13 cellular contexts compared by ENCODE assay signal in genomic region chr7:45035909-45036308, GRCh38. TPM values are rescaled to one million over a fixed set of nuclear protein-coding genes. Genes with fewer than 3 reads are reported as not detected.
DNase-seq lines count a peak whose midpoint lies in the region; ATAC-seq, FAIRE-seq and TF ChIP-seq lines count a peak whose summit lies in the region.
"Had no signal": no experiment of that assay in that cellular context is flagged by ENCODE, and none has a peak within 500 bp of the region (broad histone marks: within the 10 kb centered on the region; RNA-seq: fewer than 3 reads in every experiment).

No MANE protein-coding gene starts in this region.

- no peak for FAIRE-seq in HepG2 (lab: Jason Lieb, UNC)
- FAIRE-seq: colon, pancreas had no signal

- peaks cover 70% of the 10 kb centered on the region for H3K4me1 ChIP-seq in HepG2 (ENCODE audit: insufficient read depth, low read length)
- peaks cover 0 to 28% (median 12%) of the 10 kb centered on the region in 4 donors for H3K4me1 ChIP-seq in right lobe of liver
- H3K4me1 ChIP-seq in esophagus (ENCODE audit: control insufficient read depth in 2 of 2, insufficient read depth in 2 of 2, low read length in 1 of 2) = peaks cover 2 to 20% of the 10 kb centered on the region in 2 donors
- H3K4me1 ChIP-seq: pancreas had no signal

- peaks cover 18% of the 10 kb centered on the region for H3K4me1 Mint-ChIP-seq in type B pancreatic cell (ENCODE audit: unreplicated experiment)

- TF ChIP-seq EP300 in HepG2 (IDR thresholded peaks at IDR 0.05; ENCODE audit: low read depth in 2 of 2, low read length in 2 of 2) (no peak), HepG2 (CRISPR knock-in tag; IDR thresholded peaks at IDR 0.05; ENCODE audit: borderline replicate concordance) (no peak)

- TF ChIP-seq POLR2A in HepG2 (IDR thresholded peaks at IDR 0.05; ENCODE audit: insufficient read depth in 1 of 2, low read depth in 2 of 2, low read length in 2 of 2) = no peak
- no peak for TF ChIP-seq POLR2A in right lobe of liver (IDR thresholded peaks at IDR 0.05)

- no peaks in the 10 kb centered on the region for H3K27me3 ChIP-seq in HepG2 (ENCODE audit: control insufficient read depth in 1 of 2, insufficient read depth in 2 of 2, low read length in 2 of 2)
- no peaks in the 10 kb centered on the region for H3K27me3 ChIP-seq in right lobe of liver
- no peaks in the 10 kb centered on the region for H3K27me3 ChIP-seq in esophagus (ENCODE audit: control insufficient read depth in 1 of 2, insufficient read depth in 2 of 2, low read length in 2 of 2)
- H3K27me3 ChIP-seq: gastroesophageal sphincter, pancreas had no signal

- TF ChIP-seq CTCF in HepG2 (CRISPR knock-in tag; IDR thresholded peaks at IDR 0.05) (no peak), right lobe of liver (IDR thresholded peaks at IDR 0.05) (no peak), VCaP (conservative IDR thresholded peaks at IDR 0.05) (no peak), type B pancreatic cell (conservative IDR thresholded peaks at IDR 0.05) (no peak)

- peak overlapping the region; percentile 62 for H3K4me3 Mint-ChIP-seq in type B pancreatic cell

- H3K79me2 ChIP-seq in HepG2 (ENCODE audit: insufficient read depth, low read length) = peaks cover 12% of the 10 kb centered on the region

- 46% methylated on average over 6 of the region's 6 CpGs for WGBS in HepG2 (ENCODE audit: low lambda C conversion rate)
- 37% methylated on average over 6 of the region's 6 CpGs for WGBS in right lobe of liver (ENCODE audit: insufficient coverage, low coverage, low lambda C conversion rate, missing lambda C conversion rate)
- 41 to 45% methylated on average over 6 of the region's 6 CpGs for WGBS in esophagus, 2 donors

- CTCF ChIA-PET in HepG2 (lab: Yijun Ruan, JAX; ENCODE audit: low intra/inter-chr PET ratio, low total read pairs) = no interaction called here

- H3K4me3 ChIP-seq in HepG2 (replicated peaks in 1 of 3; ENCODE audit: insufficient read depth in 1 of 3, low read depth in 2 of 3, low read length in 3 of 3) (peak overlapping the region in 2 of 3 experiments; percentile 33 to 47; a peak in 4 of 6 replicates), right lobe of liver (no peak overlapping the region), esophagus (ENCODE audit: low read depth in 1 of 2, low read length in 2 of 2) (no peak overlapping the region)
- H3K4me3 ChIP-seq: gastroesophageal sphincter, left ventricle myocardium inferior, pancreas, thoracic aorta had no signal

- no peaks in the 10 kb centered on the region for H3K36me3 ChIP-seq in HepG2 (replicated peaks in 1 of 2; ENCODE audit: control insufficient read depth in 1 of 2, insufficient read depth in 2 of 2, low read length in 2 of 2)
- peaks cover 0 to 26% (median 7%) of the 10 kb centered on the region in 4 donors for H3K36me3 ChIP-seq in right lobe of liver
- H3K36me3 ChIP-seq in esophagus (ENCODE audit: control insufficient read depth in 2 of 2, insufficient read depth in 2 of 2, low read length in 1 of 2) = peaks cover 3 to 7% of the 10 kb centered on the region in 2 donors

- peak overlapping the region; percentile 85 for H3K4me2 ChIP-seq in HepG2 (ENCODE audit: low read depth, low read length)

- no peak for TF ChIP-seq RAD21 in HepG2 (CRISPR knock-in tag; IDR thresholded peaks at IDR 0.05)

- no peaks in the 10 kb centered on the region for H3K9me3 Mint-ChIP-seq in type B pancreatic cell

- H4K20me1 ChIP-seq in HepG2 (ENCODE audit: insufficient read depth, low read length) = no peaks in the 10 kb centered on the region

- intact Hi-C loops in HepG2 (cut with micrococcal nuclease; ENCODE audit: unreplicated experiment) = no loop called here
- intact Hi-C loops in right lobe of liver (cut with DNase I) = no loop called here

- peak overlapping the region; percentile 88 for H3K27ac Mint-ChIP-seq in type B pancreatic cell

- ATAC-seq in HepG2 (peak; percentile 42), right lobe of liver (no peak), GM21360 (IDR thresholded peaks at IDR 0.05; ENCODE audit: unreplicated experiment) (no peak)
- ATAC-seq: gastroesophageal sphincter, pancreas had no signal

- DNase-seq in HepG2 (ENCODE audit: low spot score) (no peak), right lobe of liver (no peak), type B pancreatic cell (ENCODE audit: extremely low spot score, unreplicated experiment) (no peak), NCI-H2081 (lab: John Stamatoyannopoulos, UW) (no peak)
- no peak for DNase-seq in activated CD4-positive, CD25-positive, alpha-beta regulatory T cell (lab: John Stamatoyannopoulos, UW)
- DNase-seq: left ventricle myocardium inferior, pancreas had no signal

- H2AFZ ChIP-seq in HepG2 (ENCODE audit: low read length) = no peak overlapping the region

- H3K9ac ChIP-seq in HepG2 (ENCODE audit: insufficient read depth, low read depth, low read length) = no peak overlapping the region; the same call in 1 of the 2 replicates

- no peaks in the 10 kb centered on the region for H3K9me3 ChIP-seq in HepG2 (ENCODE audit: low read length)
- H3K9me3 ChIP-seq in right lobe of liver = no peaks in the 10 kb centered on the region
- no peaks in the 10 kb centered on the region for H3K9me3 ChIP-seq in esophagus (ENCODE audit: control insufficient read depth in 2 of 2, insufficient read depth in 1 of 2, low read depth in 1 of 2, low read length in 1 of 2)
- H3K9me3 ChIP-seq: gastroesophageal sphincter, left ventricle myocardium inferior, pancreas, thoracic aorta had no signal

- no peaks in the 10 kb centered on the region for H3K27me3 Mint-ChIP-seq in type B pancreatic cell

- no TSS peak for BruUV-seq in HepG2 (replicated peaks; lab: Mats Ljungman, UMichigan)

- peaks cover 6% of the 10 kb centered on the region for H3K36me3 Mint-ChIP-seq in type B pancreatic cell

- POLR2A ChIA-PET in HepG2 (lab: Yijun Ruan, JAX) = interaction anchor here (1.1 to 1.8 kb wide), 3 partner anchors 9 to 63 kb away, joined by 3 to 9 read pairs (median 3); no protein-coding TSS in a partner anchor

- in situ Hi-C loops in HepG2 (cut with HindIII; ENCODE audit: extremely low pct_ligation_motif_present, low pct_unique_long_range_greater_than_20kb) = no loop called here

- H3K27ac ChIP-seq in HepG2 (ENCODE audit: extremely low read length, insufficient read depth, low read length) = peak overlapping the region; percentile 71
- H3K27ac ChIP-seq in right lobe of liver = no peak overlapping the region
- peak overlapping the region; percentile 36 for H3K27ac ChIP-seq in VCaP
- peak overlapping the region; percentile 16 to 47 for H3K27ac ChIP-seq in esophagus (ENCODE audit: low read depth in 2 of 2, low read length in 1 of 2)
- H3K27ac ChIP-seq: gastroesophageal sphincter, left ventricle myocardium inferior, pancreas, thoracic aorta had no signal

RNA-seq across cellular contexts. Expression of gene CCM2, which starts 35.9 kb away (rescaled TPM):
- 14.2 and 15.8 TPM in 2 replicates for total RNA-seq in HepG2 (2016; rRNA removed; fragmentation: Illumina TruSeq; extraction: Trizol)
- 18.2 and 19.1 TPM in 2 replicates for total RNA-seq in HepG2 (2016; cell fraction: cytosol; rRNA removed; fragmentation: Illumina TruSeq; extraction: Trizol; ENCODE audit: low read depth)
- 12.5 and 16.6 TPM in 2 replicates for total RNA-seq in HepG2 (2016; cell fraction: insoluble cytoplasmic fraction; rRNA removed; fragmentation: Illumina TruSeq; extraction: Trizol)
- total RNA-seq in HepG2 (2016; cell fraction: membrane; rRNA removed; fragmentation: Illumina TruSeq; extraction: Trizol) = 37.4 and 37.5 TPM in 2 replicates
- total RNA-seq in HepG2 (2016; cell fraction: nucleus; rRNA removed; fragmentation: Illumina TruSeq; extraction: Trizol) = 9.5 and 10.1 TPM in 2 replicates
- polyA plus RNA-seq in HepG2 (2011; rRNA removed) = 13.7 and 20.8 TPM in 2 replicates
- polyA plus RNA-seq in HepG2 (2011; cell fraction: cytosol; rRNA removed) = 13.4 and 18.8 TPM in 2 replicates
- 21.0 and 23.0 TPM in 2 replicates for polyA plus RNA-seq in HepG2 (2011; cell fraction: nucleus; rRNA removed)
- polyA plus RNA-seq in HepG2 (2012) = 10.2 and 13.2 TPM in 2 replicates
- 25.8 and 27.8 TPM in 2 replicates for polyA plus RNA-seq in HepG2 (2016; cell fraction: cytosol; fragmentation: Illumina TruSeq; extraction: Trizol; ENCODE audit: low read depth)
- 14.5 and 18.7 TPM in 2 replicates for polyA plus RNA-seq in HepG2 (2016; cell fraction: insoluble cytoplasmic fraction; fragmentation: Illumina TruSeq; extraction: Trizol; ENCODE audit: low read depth)
- polyA plus RNA-seq in HepG2 (2016; cell fraction: membrane; fragmentation: Illumina TruSeq; extraction: Trizol; ENCODE audit: low read depth) = 34.2 and 39.7 TPM in 2 replicates
- 20.6 and 22.6 TPM in 2 replicates for polyA plus RNA-seq in HepG2 (2016; cell fraction: nucleus; fragmentation: Illumina TruSeq; extraction: Trizol; ENCODE audit: insufficient read depth, low read depth)
- 18.9 and 30.7 TPM in 2 replicates for polyA minus RNA-seq in HepG2 (2011; rRNA and poly(A)+ RNA removed; ENCODE audit: low replicate concordance)
- polyA minus RNA-seq in HepG2 (2011; cell fraction: cytosol; rRNA and poly(A)+ RNA removed) = 8.0 and 10.6 TPM in 2 replicates
- polyA minus RNA-seq in HepG2 (2011; cell fraction: nucleus; rRNA and poly(A)+ RNA removed) = 3.9 and 8.0 TPM in 2 replicates
- total RNA-seq in right lobe of liver = 10 to 100 TPM; 29.4 to 70.7 (median 37.9) TPM
- polyA plus RNA-seq in esophagus = 10 to 100 TPM; 20.2 to 24.0 TPM
- 29.8 and 33.8 TPM in 2 replicates for total RNA-seq in type B pancreatic cell (ENCODE audit: low replicate concordance)

RNA-seq across cellular contexts. Expression of gene NACAD, which starts 52.9 kb away (rescaled TPM):
- total RNA-seq in HepG2 (2016; rRNA removed; fragmentation: Illumina TruSeq; extraction: Trizol) (0.08 TPM in 1 of 2 replicates, not detected in the other), right lobe of liver (under 1 TPM in 5 of 6 experiments, not detected in 1; 0.09 to 0.42 (median 0.12) TPM), type B pancreatic cell (ENCODE audit: low replicate concordance) (7.3 and 12.5 TPM in 2 replicates)
- not detected in 2 replicates for total RNA-seq in HepG2 (2016; cell fraction: cytosol; rRNA removed; fragmentation: Illumina TruSeq; extraction: Trizol; ENCODE audit: low read depth)
- 0.02 and 0.07 TPM in 2 replicates for total RNA-seq in HepG2 (2016; cell fraction: insoluble cytoplasmic fraction; rRNA removed; fragmentation: Illumina TruSeq; extraction: Trizol)
- not detected in 2 replicates for total RNA-seq in HepG2 (2016; cell fraction: membrane; rRNA removed; fragmentation: Illumina TruSeq; extraction: Trizol)
- total RNA-seq in HepG2 (2016; cell fraction: nucleus; rRNA removed; fragmentation: Illumina TruSeq; extraction: Trizol) = not detected in 2 replicates
- polyA plus RNA-seq in HepG2 (2011; rRNA removed) (0.04 and 0.07 TPM in 2 replicates), esophagus (under 1 TPM; 0.37 to 0.65 TPM)
- polyA plus RNA-seq in HepG2 (2011; cell fraction: cytosol; rRNA removed) = 0.04 and 0.06 TPM in 2 replicates
- polyA plus RNA-seq in HepG2 (2011; cell fraction: nucleus; rRNA removed) = 0.45 and 0.54 TPM in 2 replicates
- polyA plus RNA-seq in HepG2 (2012) = 0.54 and 0.63 TPM in 2 replicates
- not detected in 2 replicates for polyA plus RNA-seq in HepG2 (2016; cell fraction: cytosol; fragmentation: Illumina TruSeq; extraction: Trizol; ENCODE audit: low read depth)
- polyA plus RNA-seq in HepG2 (2016; cell fraction: insoluble cytoplasmic fraction; fragmentation: Illumina TruSeq; extraction: Trizol; ENCODE audit: low read depth) = 0.08 TPM in 1 of 2 replicates, not detected in the other
- polyA plus RNA-seq in HepG2 (2016; cell fraction: membrane; fragmentation: Illumina TruSeq; extraction: Trizol; ENCODE audit: low read depth) = not detected in 2 replicates
- 0.15 and 0.89 TPM in 2 replicates for polyA plus RNA-seq in HepG2 (2016; cell fraction: nucleus; fragmentation: Illumina TruSeq; extraction: Trizol; ENCODE audit: insufficient read depth, low read depth)
- 0.05 TPM in 1 of 2 replicates, not detected in the other for polyA minus RNA-seq in HepG2 (2011; rRNA and poly(A)+ RNA removed; ENCODE audit: low replicate concordance)
- polyA minus RNA-seq in HepG2 (2011; cell fraction: cytosol; rRNA and poly(A)+ RNA removed) = 0.09 and 0.20 TPM in 2 replicates
- polyA minus RNA-seq in HepG2 (2011; cell fraction: nucleus; rRNA and poly(A)+ RNA removed) = 0.13 and 0.25 TPM in 2 replicates

RNA-seq across cellular contexts. Expression of gene MYO1G, which starts 57.1 kb away (rescaled TPM):
- total RNA-seq in HepG2 (2016; rRNA removed; fragmentation: Illumina TruSeq; extraction: Trizol) = 0.28 and 0.29 TPM in 2 replicates
- 0.09 TPM in 1 of 2 replicates, not detected in the other for total RNA-seq in HepG2 (2016; cell fraction: cytosol; rRNA removed; fragmentation: Illumina TruSeq; extraction: Trizol; ENCODE audit: low read depth)
- 0.12 and 0.22 TPM in 2 replicates for total RNA-seq in HepG2 (2016; cell fraction: insoluble cytoplasmic fraction; rRNA removed; fragmentation: Illumina TruSeq; extraction: Trizol)
- total RNA-seq in HepG2 (2016; cell fraction: membrane; rRNA removed; fragmentation: Illumina TruSeq; extraction: Trizol) = not detected in 2 replicates
- 0.28 TPM in 1 of 2 replicates, not detected in the other for total RNA-seq in HepG2 (2016; cell fraction: nucleus; rRNA removed; fragmentation: Illumina TruSeq; extraction: Trizol)
- polyA plus RNA-seq in HepG2 (2011; rRNA removed) = 1.1 and 2.4 TPM in 2 replicates
- 0.71 and 1.2 TPM in 2 replicates for polyA plus RNA-seq in HepG2 (2011; cell fraction: cytosol; rRNA removed)
- 3.8 and 5.7 TPM in 2 replicates for polyA plus RNA-seq in HepG2 (2011; cell fraction: nucleus; rRNA removed)
- 0.44 and 1.2 TPM in 2 replicates for polyA plus RNA-seq in HepG2 (2012)
- not detected in 2 replicates for polyA plus RNA-seq in HepG2 (2016; cell fraction: cytosol; fragmentation: Illumina TruSeq; extraction: Trizol; ENCODE audit: low read depth)
- polyA plus RNA-seq in HepG2 (2016; cell fraction: insoluble cytoplasmic fraction; fragmentation: Illumina TruSeq; extraction: Trizol; ENCODE audit: low read depth) = 0.15 and 0.21 TPM in 2 replicates
- polyA plus RNA-seq in HepG2 (2016; cell fraction: membrane; fragmentation: Illumina TruSeq; extraction: Trizol; ENCODE audit: low read depth) = 0.08 TPM in 1 of 2 replicates, not detected in the other
- 0.31 and 0.44 TPM in 2 replicates for polyA plus RNA-seq in HepG2 (2016; cell fraction: nucleus; fragmentation: Illumina TruSeq; extraction: Trizol; ENCODE audit: insufficient read depth, low read depth)
- 1.7 and 89.4 TPM in 2 replicates for polyA minus RNA-seq in HepG2 (2011; rRNA and poly(A)+ RNA removed; ENCODE audit: low replicate concordance)
- polyA minus RNA-seq in HepG2 (2011; cell fraction: cytosol; rRNA and poly(A)+ RNA removed) = 0.70 and 1.2 TPM in 2 replicates
- 1.4 and 2.6 TPM in 2 replicates for polyA minus RNA-seq in HepG2 (2011; cell fraction: nucleus; rRNA and poly(A)+ RNA removed)
- total RNA-seq in right lobe of liver = 1 to 10 TPM in 5 of 6 experiments, under 1 TPM in 1; 0.92 to 4.5 (median 2.0) TPM
- polyA plus RNA-seq in esophagus = 1 to 10 TPM; 2.2 to 2.3 TPM
- 0.52 and 0.53 TPM in 2 replicates for total RNA-seq in type B pancreatic cell (ENCODE audit: low replicate concordance)

Comparison
In these comparisons a context has a peak if more than half of its experiments do, and no peak if none do; other contexts are left out.
1. H3K27ac ChIP-seq: peak in HepG2 (single experiment), VCaP (single experiment) and esophagus (2 of 2); none in right lobe of liver (0 of 3).
2. H3K4me3 ChIP-seq: peak in HepG2 (2 of 3); none in right lobe of liver (0 of 3) and esophagus (0 of 2).